ENCODE assay signal across 9 cellular contexts in the genomic region with DNA sequence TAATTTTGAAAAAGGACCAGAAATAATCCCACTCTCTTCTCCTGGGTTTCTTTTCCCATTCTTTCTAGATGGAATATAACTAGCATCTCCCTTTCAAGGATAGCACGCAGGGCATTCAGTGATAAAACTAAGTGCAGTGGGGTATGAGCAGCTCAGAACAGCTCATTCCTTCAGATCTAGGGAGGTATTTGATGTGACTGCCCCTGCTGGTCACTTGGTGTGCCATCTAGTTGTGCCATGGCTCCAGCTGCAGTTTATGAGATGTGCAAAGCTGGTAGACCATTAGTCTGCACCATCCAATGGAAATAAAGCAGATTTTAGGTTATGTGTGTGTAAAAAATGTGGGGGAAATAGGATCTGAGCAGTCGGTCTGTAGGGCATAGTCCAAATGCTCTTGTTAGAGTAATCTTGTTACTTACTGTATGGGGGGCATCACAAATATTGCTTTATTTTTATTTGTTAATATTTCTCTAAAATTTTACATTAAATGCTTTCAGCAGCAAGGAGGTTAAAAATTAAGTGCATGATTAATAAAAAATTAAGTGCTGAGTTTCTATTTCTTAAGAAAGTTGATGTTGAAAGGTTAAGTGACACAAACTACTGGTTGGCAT. TPM values are rescaled to one million over a fixed set of nuclear protein-coding genes. Genes with fewer than 3 reads are reported as not detected.
DNase-seq lines count a peak whose midpoint lies in the region; ATAC-seq and TF ChIP-seq lines count a peak whose summit lies in the region.
"Had no signal": no experiment of that assay in that cellular context is flagged by ENCODE, and none has a peak within 500 bp of the region (broad histone marks: within the 10 kb centered on the region; RNA-seq: fewer than 3 reads in every experiment).

No MANE protein-coding gene starts in this region.

- H3K27me3 Mint-ChIP-seq in activated naive CD4-positive, alpha-beta T cell treated with anti-CD3 and anti-CD28 coated beads, Interleukin-2, amount 10 ng/mL, durations not matched to agents 7 days and 5 days = no peaks in the 10 kb centered on the region

- H3K4me1 Mint-ChIP-seq in activated naive CD4-positive, alpha-beta T cell treated with anti-CD3 and anti-CD28 coated beads, Interleukin-2, amount 10 ng/mL, durations not matched to agents 7 days and 5 days = no peaks in the 10 kb centered on the region

- H3K9me3 ChIP-seq in body of pancreas = no peaks in the 10 kb centered on the region
- H3K9me3 ChIP-seq in right lobe of liver = no peaks in the 10 kb centered on the region
- H3K9me3 ChIP-seq in psoas muscle = no peaks in the 10 kb centered on the region

- DNase-seq in DMS 273 (lab: John Stamatoyannopoulos, UW; ENCODE audit: unreplicated experiment) (peak; percentile 30), DMS 273 treated with DMSO at 0.1 percent for 48 hours (lab: John Stamatoyannopoulos, UW) (no peak), LoVo (ENCODE audit: low spot score) (peak; percentile 57), body of pancreas (peak; percentile 59 to 71 (median 66)), right lobe of liver (peak in 2 of 3 donors; percentile 50 to 60), psoas muscle (no peak)
- no peak for DNase-seq in activated naive CD4-positive, alpha-beta T cell treated with anti-CD3 and anti-CD28 coated beads, Interleukin-2, amount 10 ng/mL, durations not matched to agents 7 days and 5 days

- H3K36me3 ChIP-seq in body of pancreas (replicated peaks in 1 of 2; ENCODE audit: insufficient read depth in 1 of 2, low read depth in 2 of 2) = no peaks in the 10 kb centered on the region
- H3K36me3 ChIP-seq in right lobe of liver = no peaks in the 10 kb centered on the region
- H3K36me3 ChIP-seq in psoas muscle (ENCODE audit: insufficient read depth in 1 of 2, low read depth in 1 of 2) = no peaks in the 10 kb centered on the region

- ATAC-seq in body of pancreas (peak; percentile 91), right lobe of liver (peak; percentile 89 to 93 (median 91)), GM21619 (IDR thresholded peaks at IDR 0.05; ENCODE audit: unreplicated experiment) (no peak), psoas muscle (no peak)

- TF ChIP-seq CTCF in body of pancreas (IDR thresholded peaks at IDR 0.05) (peak in 6 of 7 experiments; percentile 48 to 68 (median 64)), right lobe of liver (IDR thresholded peaks at IDR 0.05) (peak; percentile 60 to 67 (median 66)), psoas muscle (IDR thresholded peaks at IDR 0.05) (no peak)

- H3K4me3 ChIP-seq in body of pancreas = no peak overlapping the region
- no peak overlapping the region for H3K4me3 ChIP-seq in right lobe of liver
- no peak overlapping the region for H3K4me3 ChIP-seq in psoas muscle
- H3K4me3 ChIP-seq: skin epidermis had no signal

- H3K27ac Mint-ChIP-seq in activated naive CD4-positive, alpha-beta T cell treated with anti-CD3 and anti-CD28 coated beads, Interleukin-2, amount 10 ng/mL, durations not matched to agents 7 days and 5 days = no peak overlapping the region

- H3K4me1 ChIP-seq in body of pancreas = no peaks in the 10 kb centered on the region
- H3K4me1 ChIP-seq in right lobe of liver = no peaks in the 10 kb centered on the region
- H3K4me1 ChIP-seq in psoas muscle = no peaks in the 10 kb centered on the region

- no peaks in the 10 kb centered on the region for H3K9me3 Mint-ChIP-seq in activated naive CD4-positive, alpha-beta T cell treated with anti-CD3 and anti-CD28 coated beads, Interleukin-2, amount 10 ng/mL, durations not matched to agents 7 days and 5 days

- CTCF ChIA-PET in activated naive CD4-positive, alpha-beta T cell treated with anti-CD3 and anti-CD28 coated beads, Interleukin-2, amount 10 ng/mL, durations not matched to agents 7 days and 5 days (lab: Charles Lee) = interaction anchor here (0.7 kb wide), 1 partner anchor 34 kb away, joined by 3 read pairs; no protein-coding TSS in a partner anchor

- WGBS in body of pancreas, 2 donors = 24 to 25% methylated on average over 2 of the region's 2 CpGs
- 30% methylated on average over 2 of the region's 2 CpGs for WGBS in right lobe of liver (ENCODE audit: insufficient coverage, low coverage, low lambda C conversion rate, missing lambda C conversion rate)
- WGBS in psoas muscle, 3 donors = 52 to 57% (median 52%) methylated on average over 2 of the region's 2 CpGs

- H3K4me3 Mint-ChIP-seq in activated naive CD4-positive, alpha-beta T cell treated with anti-CD3 and anti-CD28 coated beads, Interleukin-2, amount 10 ng/mL, durations not matched to agents 7 days and 5 days = no peak overlapping the region

- TF ChIP-seq POLR2A in body of pancreas (IDR thresholded peaks at IDR 0.05) = no peak
- no peak for TF ChIP-seq POLR2A in right lobe of liver (IDR thresholded peaks at IDR 0.05)

- intact Hi-C loops in body of pancreas (cut with DNase I) (no loop called here), right lobe of liver (cut with DNase I) (no loop called here), psoas muscle (cut with DNase I) (no loop called here)

- H3K27ac ChIP-seq in body of pancreas (no peak overlapping the region), right lobe of liver (no peak overlapping the region), psoas muscle (no peak overlapping the region)
- H3K27ac ChIP-seq: skin epidermis had no signal

- no peaks in the 10 kb centered on the region for H3K36me3 Mint-ChIP-seq in activated naive CD4-positive, alpha-beta T cell treated with anti-CD3 and anti-CD28 coated beads, Interleukin-2, amount 10 ng/mL, durations not matched to agents 7 days and 5 days

- H3K27me3 ChIP-seq in body of pancreas (no peaks in the 10 kb centered on the region), right lobe of liver (no peaks in the 10 kb centered on the region), psoas muscle (ENCODE audit: insufficient read depth in 3 of 3, low read length in 2 of 3) (no peaks in the 10 kb centered on the region)

RNA-seq across cellular contexts. Expression of a gene that starts 38.9 kb away (rescaled TPM):
- total RNA-seq in body of pancreas (not detected), right lobe of liver (not detected), psoas muscle (not detected)
- polyA plus RNA-seq in psoas muscle = not detected

Comparison
In these comparisons a context has a peak if more than half of its experiments do, and no peak if none do; other contexts are left out.
1. DNase-seq: peak in DMS 273 (single experiment), LoVo (single experiment), body of pancreas (4 of 4) and right lobe of liver (2 of 3); none in DMS 273 treated with DMSO at 0.1 percent for 48 hours (single experiment), activated naive CD4-positive, alpha-beta T cell treated with anti-CD3 and anti-CD28 coated beads, Interleukin-2, amount 10 ng/mL, durations not matched to agents 7 days and 5 days (single experiment) and psoas muscle (0 of 2).
2. ATAC-seq: peak in body of pancreas (single experiment) and right lobe of liver (4 of 4); none in GM21619 (single experiment) and psoas muscle (0 of 4).